ENCODE assay signal across 1 cellular context in genomic region chr2:156329922-156330726, GRCh38.
TF ChIP-seq lines count a peak whose summit lies in the region.

No MANE protein-coding gene starts in this region.

TF ChIP-seq in H1, 55 proteins besides CTCF, POLR2A, EP300 and RAD21:
- peak; percentile 92; the same call in 1 of the 2 replicates for TF ChIP-seq SUZ12 (IDR thresholded peaks at IDR 0.05; ENCODE audit: low read length)
- 0 out of 2 replicates have a peak, but pooled peaks have one; percentile 28 for TF ChIP-seq CBX8 (IDR thresholded peaks at IDR 0.05; ENCODE audit: borderline replicate concordance, low read depth, low read length)
- peak; percentile 34 for TF ChIP-seq RNF2 (IDR thresholded peaks at IDR 0.05; ENCODE audit: borderline replicate concordance, low read depth, low read length, missing control alignments, poor library complexity, severe bottlenecking)
- no peak for TF ChIP-seq CREB1 (IDR thresholded peaks at IDR 0.05)
- TF ChIP-seq NRF1 (IDR thresholded peaks at IDR 0.05; ENCODE audit: low read depth, low read length) = no peak
- TF ChIP-seq EZH2 (IDR thresholded peaks at IDR 0.05; ENCODE audit: low read depth, low read length, severe bottlenecking) = peak; percentile 94
- no peak for TF ChIP-seq HDAC2 (IDR thresholded peaks at IDR 0.05; ENCODE audit: borderline replicate concordance in 1 of 2, low read depth in 2 of 2, low read length in 2 of 2)
TF ChIP-seq in H1: peak in this region for 4.
